8 cellular contexts compared by ENCODE assay signal in the genomic region with DNA sequence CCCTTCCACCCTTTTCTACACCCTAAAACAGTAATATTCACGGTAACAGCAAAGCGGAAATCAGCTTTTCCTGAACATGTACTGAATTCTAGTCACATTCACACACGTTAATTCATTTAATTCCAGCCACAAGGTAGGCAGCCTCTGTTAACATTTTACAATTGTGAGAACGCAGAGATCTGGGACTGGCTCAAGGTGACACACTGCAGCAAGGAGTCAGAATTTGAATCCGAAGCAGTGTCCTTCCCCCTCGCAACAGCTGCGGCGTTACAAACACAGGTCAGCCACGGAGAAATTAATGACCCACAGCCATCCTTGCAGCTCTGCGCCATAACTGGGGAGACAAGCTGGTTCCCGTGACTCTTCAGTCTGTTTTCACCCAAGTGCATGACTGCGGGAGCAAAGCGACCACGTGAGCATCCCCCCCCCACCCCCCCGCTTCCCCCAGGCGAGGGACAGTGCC. TPM values are rescaled to one million over a fixed set of nuclear protein-coding genes. Genes with fewer than 3 reads are reported as not detected.
DNase-seq lines count a peak whose midpoint lies in the region; ATAC-seq and TF ChIP-seq lines count a peak whose summit lies in the region.

No MANE protein-coding gene starts in this region.

- no peak for TF ChIP-seq CTCF in Calu3 (IDR thresholded peaks at IDR 0.05; ENCODE audit: unreplicated experiment)

- peak overlapping the region; percentile 72 to 75 for H3K9ac ChIP-seq in stomach smooth muscle (ENCODE audit: low read length in 2 of 2)

- H3K27ac Mint-ChIP-seq in Calu3 (ENCODE audit: unreplicated experiment), result peak overlapping the region; percentile 95

- H3K27me3 Mint-ChIP-seq in Calu3 (ENCODE audit: unreplicated experiment), result no peaks in the 10 kb centered on the region

- intact Hi-C loops in Calu3 (cut with micrococcal nuclease; ENCODE audit: unreplicated experiment), result loop anchor here (1.0 kb wide), 1 partner anchor 14 kb away; no protein-coding TSS in a partner anchor

- no peaks in the 10 kb centered on the region for H3K9me3 Mint-ChIP-seq in Calu3 (ENCODE audit: low read depth, unreplicated experiment)

- DNase-seq in Calu3, result no peak
- peak in 29 of 56 donors; percentile 36 to 87 (median 77) for DNase-seq in amygdala (lab: John Stamatoyannopoulos, UW)
- peak; percentile 67 for DNase-seq in inferior parietal cortex (ENCODE audit: extremely low spot score)
- DNase-seq in SIG-M5 treated with dmso at 0.1 percent for 504 hours (lab: John Stamatoyannopoulos, UW; ENCODE audit: unreplicated experiment), result no peak
- no peak for DNase-seq in effector CD4-positive, alpha-beta T cell
- no peak for DNase-seq in activated gamma-delta T cell (lab: John Stamatoyannopoulos, UW)

- H3K4me3 Mint-ChIP-seq in Calu3 (ENCODE audit: low read depth, unreplicated experiment), result peak overlapping the region; percentile 88

- H3K9me3 ChIP-seq in stomach smooth muscle (ENCODE audit: control insufficient read depth in 2 of 2, low read length in 2 of 2), result no peaks in the 10 kb centered on the region

- peak; percentile 2 for ATAC-seq in HG03025 (IDR thresholded peaks at IDR 0.05; ENCODE audit: low FRiP score, unreplicated experiment)

- CTCF ChIA-PET in Calu3 (lab: Charles Lee), result interaction anchor here (0.6 to 3.3 kb wide), 13 partner anchors 13 to 297 kb away, joined by 3 to 22 read pairs (median 7); no protein-coding TSS in a partner anchor

- peak overlapping the region; percentile 83 to 87 for H3K4me3 ChIP-seq in stomach smooth muscle (ENCODE audit: low read length in 2 of 2)

- H3K36me3 ChIP-seq in stomach smooth muscle (ENCODE audit: control insufficient read depth in 2 of 2, insufficient read depth in 2 of 2, low read length in 2 of 2), result peaks cover 3 to 16% of the 10 kb centered on the region in 2 donors

- peaks cover 20% of the 10 kb centered on the region for H3K4me1 ChIP-seq in stomach smooth muscle (ENCODE audit: control insufficient read depth, insufficient read depth, low read length)

- peak overlapping the region; percentile 46 for H3K27ac ChIP-seq in stomach smooth muscle (ENCODE audit: low read length)

- no peaks in the 10 kb centered on the region for H3K27me3 ChIP-seq in stomach smooth muscle (ENCODE audit: control insufficient read depth in 1 of 2, insufficient read depth in 2 of 2, low read length in 2 of 2)

- H3K4me1 Mint-ChIP-seq in Calu3 (ENCODE audit: low read depth, unreplicated experiment), result peaks cover 64% of the 10 kb centered on the region

- peaks cover 65% of the 10 kb centered on the region for H3K36me3 Mint-ChIP-seq in Calu3 (ENCODE audit: insufficient read depth, unreplicated experiment)

- no TSS peak for BruUV-seq in Calu3 (replicated peaks; lab: Mats Ljungman, UMichigan)

RNA-seq across cellular contexts. Expression of gene SLC20A1, which starts 0.8 kb away (rescaled TPM):
- 71.7 and 84.5 TPM in 2 replicates for total RNA-seq in Calu3 (2022)

Comparison
In these comparisons a context has a peak if more than half of its experiments do, and no peak if none do; other contexts are left out.
1. DNase-seq: peak in amygdala (29 of 56) and inferior parietal cortex (single experiment); none in Calu3 (single experiment), SIG-M5 treated with dmso at 0.1 percent for 504 hours (single experiment), effector CD4-positive, alpha-beta T cell (single experiment) and activated gamma-delta T cell (single experiment).